9 cellular contexts compared by ENCODE assay signal in genomic region chr10:110076559-110077318, GRCh38.
DNase-seq lines count a peak whose midpoint lies in the region; ATAC-seq, FAIRE-seq and TF ChIP-seq lines count a peak whose summit lies in the region.
"Had no signal": no experiment of that assay in that cellular context is flagged by ENCODE, and none has a peak within 500 bp of the region (broad histone marks: within the 10 kb centered on the region; RNA-seq: fewer than 3 reads in every experiment).

No MANE protein-coding gene starts in this region.

- no peaks in the 10 kb centered on the region for H3K9me3 Mint-ChIP-seq in activated naive CD4-positive, alpha-beta T cell treated with anti-CD3 and anti-CD28 coated beads for 36 hours

- no peak for TF ChIP-seq POLR2A in tibial nerve (IDR thresholded peaks at IDR 0.05)

- no peak overlapping the region for H3K4me3 ChIP-seq in bronchial epithelial cell (ENCODE audit: low read depth, low read length)
- H3K4me3 ChIP-seq in lung: no peak overlapping the region
- H3K4me3 ChIP-seq in tibial nerve: peak overlapping the region in 2 of 4 donors; percentile 7 to 21

- TF ChIP-seq CTCF in bronchial epithelial cell (IDR thresholded peaks at IDR 0.05; ENCODE audit: insufficient read depth, low read length, severe bottlenecking) (no peak), lung (IDR thresholded peaks at IDR 0.05; ENCODE audit: control extremely low read depth, extremely low read depth) (no peak), tibial nerve (IDR thresholded peaks at IDR 0.05) (no peak)

- H3K27me3 Mint-ChIP-seq in activated naive CD4-positive, alpha-beta T cell treated with anti-CD3 and anti-CD28 coated beads for 36 hours (ENCODE audit: low read depth): no peaks in the 10 kb centered on the region

- ATAC-seq in HG02938 (IDR thresholded peaks at IDR 0.05; ENCODE audit: unreplicated experiment) (peak; percentile 54), lung (ENCODE audit: insufficient read depth, low FRiP score) (peak; percentile 85)

- FAIRE-seq in bronchial epithelial cell (lab: Jason Lieb, UNC): peak; percentile 43
- FAIRE-seq: islet of Langerhans had no signal

- intact Hi-C loops in activated naive CD4-positive, alpha-beta T cell treated with anti-CD3 and anti-CD28 coated beads for 36 hours (cut with micrococcal nuclease): loop anchor here (1.0 to 10.0 kb wide), 7 partner anchors 7 to 798 kb away; partner anchors contain the start of gene PDCD4

- H3K4me3 Mint-ChIP-seq in activated naive CD4-positive, alpha-beta T cell treated with anti-CD3 and anti-CD28 coated beads for 36 hours: peak overlapping the region; percentile 70

- DNase-seq in activated naive CD4-positive, alpha-beta T cell treated with anti-CD3 and anti-CD28 coated beads for 36 hours: no peak
- no peak for DNase-seq in activated naive CD4-positive, alpha-beta T cell treated with Interleukin-2 at 50 U/mL for 16 hours
- DNase-seq in NOMO-1 treated with dmso at 0.1 percent for 144 hours (lab: John Stamatoyannopoulos, UW; ENCODE audit: unreplicated experiment): peak; percentile 95
- peak; percentile 94 for DNase-seq in bronchial epithelial cell (ENCODE audit: low read depth)
- DNase-seq in lung (ENCODE audit: low spot score): peak; percentile 59
- peak in 1 of 2 donors; percentile 80 for DNase-seq in tibial nerve (ENCODE audit: low spot score in 2 of 2)
- no peak for DNase-seq in epidermal melanocyte (ENCODE audit: insufficient read length, low spot score)

- H3K27me3 ChIP-seq in bronchial epithelial cell (ENCODE audit: control insufficient read depth, insufficient read depth, low read length) (no peaks in the 10 kb centered on the region), lung (ENCODE audit: control insufficient read depth, insufficient read depth) (no peaks in the 10 kb centered on the region), tibial nerve (no peaks in the 10 kb centered on the region)

- H3K9me3 ChIP-seq in lung (ENCODE audit: control insufficient read depth in 2 of 2, insufficient read depth in 1 of 2, low read length in 1 of 2) (no peaks in the 10 kb centered on the region), tibial nerve (no peaks in the 10 kb centered on the region)

- CTCF ChIA-PET in activated naive CD4-positive, alpha-beta T cell treated with anti-CD3 and anti-CD28 coated beads for 36 hours (lab: Charles Lee): interaction anchor here (0.6 to 1.4 kb wide), 7 partner anchors 12 to 587 kb away, joined by 3 to 7 read pairs (median 4); no protein-coding TSS in a partner anchor

- H3K4me1 Mint-ChIP-seq in activated naive CD4-positive, alpha-beta T cell treated with anti-CD3 and anti-CD28 coated beads for 36 hours (ENCODE audit: low read depth): peaks cover 87% of the 10 kb centered on the region

- no peaks in the 10 kb centered on the region for H3K36me3 ChIP-seq in bronchial epithelial cell (ENCODE audit: control insufficient read depth, insufficient read depth, low read length)
- H3K36me3 ChIP-seq in lung (ENCODE audit: control insufficient read depth in 2 of 2, insufficient read depth in 2 of 2, low read length in 2 of 2): no peaks in the 10 kb centered on the region
- no peaks in the 10 kb centered on the region for H3K36me3 ChIP-seq in tibial nerve

- H3K36me3 Mint-ChIP-seq in activated naive CD4-positive, alpha-beta T cell treated with anti-CD3 and anti-CD28 coated beads for 36 hours (ENCODE audit: low read depth): no peaks in the 10 kb centered on the region

- peak overlapping the region; percentile 92 for H3K27ac Mint-ChIP-seq in activated naive CD4-positive, alpha-beta T cell treated with anti-CD3 and anti-CD28 coated beads for 36 hours

- peak; percentile 51 to 98 for TF ChIP-seq EP300 in tibial nerve (IDR thresholded peaks at IDR 0.05)

- H3K27ac ChIP-seq in lung (ENCODE audit: low read depth in 1 of 2, low read length in 1 of 2) (peak overlapping the region; percentile 64 to 96), tibial nerve (peak overlapping the region; percentile 75 to 94 (median 86))

- H3K4me1 ChIP-seq in lung (ENCODE audit: control insufficient read depth in 2 of 2, insufficient read depth in 2 of 2, low read length in 2 of 2): peaks cover 1 to 44% of the 10 kb centered on the region in 2 donors
- H3K4me1 ChIP-seq in tibial nerve: peaks cover 0 to 98% (median 83%) of the 10 kb centered on the region in 4 donors

Comparison
In these comparisons a context has a peak if more than half of its experiments do, and no peak if none do; other contexts are left out.
1. DNase-seq: peak in NOMO-1 treated with dmso at 0.1 percent for 144 hours (single experiment), bronchial epithelial cell (single experiment) and lung (single experiment); none in activated naive CD4-positive, alpha-beta T cell treated with anti-CD3 and anti-CD28 coated beads for 36 hours (single experiment), activated naive CD4-positive, alpha-beta T cell treated with Interleukin-2 at 50 U/mL for 16 hours (single experiment) and epidermal melanocyte (single experiment).